ENCODE assay signal across 16 cellular contexts in the genomic region with DNA sequence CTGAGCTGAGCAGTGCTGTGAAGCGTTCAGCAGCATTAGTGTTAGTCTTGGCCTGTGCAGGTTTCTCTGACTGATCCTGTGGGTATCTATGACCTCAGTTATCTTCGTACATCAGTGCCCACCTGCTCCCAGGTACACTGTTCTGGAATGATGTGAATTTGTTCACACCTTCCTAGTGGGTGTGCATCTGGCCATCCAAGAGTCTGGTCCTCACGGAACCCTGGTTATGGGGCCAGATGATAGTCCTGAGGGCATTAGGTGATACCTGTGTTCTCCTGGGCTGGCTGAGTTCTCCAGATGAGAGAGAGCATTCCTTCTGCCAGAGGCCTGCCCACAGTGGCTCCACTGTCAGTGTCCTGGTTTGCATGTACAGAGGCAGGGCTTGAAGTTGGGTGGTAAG. TPM values are rescaled to one million over a fixed set of nuclear protein-coding genes. Genes with fewer than 3 reads are reported as not detected.
DNase-seq lines count a peak whose midpoint lies in the region; ATAC-seq and TF ChIP-seq lines count a peak whose summit lies in the region.
"Had no signal": no experiment of that assay in that cellular context is flagged by ENCODE, and none has a peak within 500 bp of the region (broad histone marks: within the 10 kb centered on the region; RNA-seq: fewer than 3 reads in every experiment).

No MANE protein-coding gene starts in this region.

- H3K27ac ChIP-seq in ACC112 (ENCODE audit: low read depth, low read length) (peak overlapping the region; percentile 64; the same call in 1 of the 2 replicates), muscle layer of duodenum (ENCODE audit: low read length) (peak overlapping the region; percentile 65), brain microvascular endothelial cell (no peak overlapping the region)
- H3K27ac ChIP-seq: gastrocnemius medialis, right lobe of liver, suprapubic skin had no signal

- TF ChIP-seq CTCF in HFFc6 (IDR thresholded peaks at IDR 0.05) (no peak), brain microvascular endothelial cell (IDR thresholded peaks at IDR 0.05; ENCODE audit: low read depth, low read length, missing control alignments) (no peak)

- H3K36me3 ChIP-seq in ACC112 (ENCODE audit: insufficient read depth, low read length) = no peaks in the 10 kb centered on the region
- H3K36me3 ChIP-seq in muscle layer of duodenum (ENCODE audit: control insufficient read depth in 1 of 2, insufficient read depth in 2 of 2, low read length in 2 of 2) = no peaks in the 10 kb centered on the region
- no peaks in the 10 kb centered on the region for H3K36me3 ChIP-seq in brain microvascular endothelial cell (replicated peaks)
- H3K36me3 ChIP-seq: gastrocnemius medialis, right lobe of liver, suprapubic skin had no signal

- H2AFZ ChIP-seq in ACC112 (ENCODE audit: low read length, unreplicated experiment) = no peak overlapping the region

- in situ Hi-C loops in brain microvascular endothelial cell (cut with HindIII; ENCODE audit: low pct_ligation_motif_present, low sequenced_read_pairs) = no loop called here

- no peaks in the 10 kb centered on the region for H3K9me3 Mint-ChIP-seq in HFFc6
- H3K9me3 Mint-ChIP-seq in central memory CD8-positive, alpha-beta T cell = peaks cover under 1% of the 10 kb centered on the region

- peaks cover 6% of the 10 kb centered on the region for H3K79me2 ChIP-seq in ACC112 (ENCODE audit: control insufficient read depth, insufficient read depth, low read length, unreplicated experiment)

- H3K27me3 Mint-ChIP-seq in HFFc6 (ENCODE audit: insufficient read depth) = peaks cover 1% of the 10 kb centered on the region; the same call in 1 of the 2 replicates
- H3K27me3 Mint-ChIP-seq in central memory CD8-positive, alpha-beta T cell = no peaks in the 10 kb centered on the region
- H3K27me3 Mint-ChIP-seq: activated naive CD8-positive, alpha-beta T cell treated with anti-CD3 and anti-CD28 coated beads, Interleukin-2, amount 10 ng/mL, durations not matched to agents 7 days and 5 days had no signal

- DNase-seq in HFFc6 (no peak), NCI-H1048 (lab: John Stamatoyannopoulos, UW) (no peak), brain microvascular endothelial cell (no peak)
- no peak for DNase-seq in central memory CD8-positive, alpha-beta T cell (ENCODE audit: low spot score in 2 of 2)
- DNase-seq: activated CD4-positive, CD25-positive, alpha-beta regulatory T cell; activated naive CD8-positive, alpha-beta T cell treated with anti-CD3 and anti-CD28 coated beads, Interleukin-2, amount 10 ng/mL, durations not matched to agents 7 days and 5 days; gastrocnemius medialis; NCI-H2227 treated with DMSO at 0.1 percent for 48 hours; stimulated activated CD4-positive, alpha-beta T cell treated with anti-CD3 and anti-CD28 coated beads, Interleukin-2, amount 100 ng/mL, for 24 hours; T-helper 1 cell had no signal

- no peak overlapping the region for H3K4me3 Mint-ChIP-seq in HFFc6
- no peak overlapping the region for H3K4me3 Mint-ChIP-seq in central memory CD8-positive, alpha-beta T cell
- H3K4me3 Mint-ChIP-seq: activated naive CD8-positive, alpha-beta T cell treated with anti-CD3 and anti-CD28 coated beads, Interleukin-2, amount 10 ng/mL, durations not matched to agents 7 days and 5 days had no signal

- H3K4me1 Mint-ChIP-seq in HFFc6 (ENCODE audit: low read depth) = peaks cover 46% of the 10 kb centered on the region
- peaks cover 82% of the 10 kb centered on the region for H3K4me1 Mint-ChIP-seq in central memory CD8-positive, alpha-beta T cell

- H3K9me3 ChIP-seq in muscle layer of duodenum (ENCODE audit: control insufficient read depth in 1 of 2, low read length in 2 of 2) = no peaks in the 10 kb centered on the region
- H3K9me3 ChIP-seq: gastrocnemius medialis, right lobe of liver, suprapubic skin had no signal

- H3K27me3 ChIP-seq in ACC112 (ENCODE audit: insufficient read depth, low read length) (no peaks in the 10 kb centered on the region), muscle layer of duodenum (ENCODE audit: low read depth, low read length) (no peaks in the 10 kb centered on the region), brain microvascular endothelial cell (replicated peaks) (no peaks in the 10 kb centered on the region)
- H3K27me3 ChIP-seq: gastrocnemius medialis, right lobe of liver, suprapubic skin had no signal

- peaks cover under 1% of the 10 kb centered on the region; the same call in 1 of the 2 replicates for H3K36me3 Mint-ChIP-seq in HFFc6 (ENCODE audit: low read depth)
- peaks cover 17% of the 10 kb centered on the region for H3K36me3 Mint-ChIP-seq in central memory CD8-positive, alpha-beta T cell (ENCODE audit: insufficient read depth)

- H3K4me1 ChIP-seq in ACC112 (ENCODE audit: control insufficient read depth, insufficient read depth, low read length, unreplicated experiment) (peaks cover 29% of the 10 kb centered on the region), muscle layer of duodenum (ENCODE audit: control insufficient read depth in 1 of 2, insufficient read depth in 2 of 2, low read length in 2 of 2) (peaks cover 20 to 50% of the 10 kb centered on the region in 2 donors)

- peak overlapping the region; percentile 82 for H3K27ac Mint-ChIP-seq in HFFc6
- H3K27ac Mint-ChIP-seq in central memory CD8-positive, alpha-beta T cell (ENCODE audit: low read depth) = peak overlapping the region; percentile 76
- H3K27ac Mint-ChIP-seq: activated naive CD8-positive, alpha-beta T cell treated with anti-CD3 and anti-CD28 coated beads, Interleukin-2, amount 10 ng/mL, durations not matched to agents 7 days and 5 days had no signal

- ATAC-seq in central memory CD8-positive, alpha-beta T cell (replicated peaks; ENCODE audit: extremely low read depth, poor library complexity, severe bottlenecking) = no peak
- no peak for ATAC-seq in HG03354 (IDR thresholded peaks at IDR 0.05; ENCODE audit: poor library complexity, severe bottlenecking, unreplicated experiment)
- ATAC-seq in GM19035 (IDR thresholded peaks at IDR 0.05; ENCODE audit: unreplicated experiment) = no peak
- ATAC-seq: gastrocnemius medialis had no signal

- no peak overlapping the region for H3K4me3 ChIP-seq in ACC112 (ENCODE audit: low read depth, low read length)
- H3K4me3 ChIP-seq in muscle layer of duodenum (ENCODE audit: low read depth in 1 of 2, low read length in 2 of 2) = no peak overlapping the region
- no peak overlapping the region for H3K4me3 ChIP-seq in brain microvascular endothelial cell (ENCODE audit: low read depth, low read length)
- H3K4me3 ChIP-seq: gastrocnemius medialis, right lobe of liver, suprapubic skin had no signal

RNA-seq across cellular contexts. Expression of gene INPP4A, which starts 57.2 kb away (rescaled TPM):
- total RNA-seq in HFFc6 (2021; fragmentation: NEBNext Ultra II Directional; extraction: Animal tissue kit (Norgen Biotek cat#: 25700)) = 10 to 100 TPM; 15.8 to 19.4 (median 18.2) TPM
